In genomic region chr12:14273911-14274306, GRCh38 we compare ENCODE assay signal across 1 cellular context.
TF ChIP-seq lines count a peak whose summit lies in the region.

No MANE protein-coding gene starts in this region.

TF ChIP-seq in GM23338, 12 proteins besides CTCF, POLR2A, EP300 and RAD21 (continued from another document):
- TF ChIP-seq, protein P1, sequence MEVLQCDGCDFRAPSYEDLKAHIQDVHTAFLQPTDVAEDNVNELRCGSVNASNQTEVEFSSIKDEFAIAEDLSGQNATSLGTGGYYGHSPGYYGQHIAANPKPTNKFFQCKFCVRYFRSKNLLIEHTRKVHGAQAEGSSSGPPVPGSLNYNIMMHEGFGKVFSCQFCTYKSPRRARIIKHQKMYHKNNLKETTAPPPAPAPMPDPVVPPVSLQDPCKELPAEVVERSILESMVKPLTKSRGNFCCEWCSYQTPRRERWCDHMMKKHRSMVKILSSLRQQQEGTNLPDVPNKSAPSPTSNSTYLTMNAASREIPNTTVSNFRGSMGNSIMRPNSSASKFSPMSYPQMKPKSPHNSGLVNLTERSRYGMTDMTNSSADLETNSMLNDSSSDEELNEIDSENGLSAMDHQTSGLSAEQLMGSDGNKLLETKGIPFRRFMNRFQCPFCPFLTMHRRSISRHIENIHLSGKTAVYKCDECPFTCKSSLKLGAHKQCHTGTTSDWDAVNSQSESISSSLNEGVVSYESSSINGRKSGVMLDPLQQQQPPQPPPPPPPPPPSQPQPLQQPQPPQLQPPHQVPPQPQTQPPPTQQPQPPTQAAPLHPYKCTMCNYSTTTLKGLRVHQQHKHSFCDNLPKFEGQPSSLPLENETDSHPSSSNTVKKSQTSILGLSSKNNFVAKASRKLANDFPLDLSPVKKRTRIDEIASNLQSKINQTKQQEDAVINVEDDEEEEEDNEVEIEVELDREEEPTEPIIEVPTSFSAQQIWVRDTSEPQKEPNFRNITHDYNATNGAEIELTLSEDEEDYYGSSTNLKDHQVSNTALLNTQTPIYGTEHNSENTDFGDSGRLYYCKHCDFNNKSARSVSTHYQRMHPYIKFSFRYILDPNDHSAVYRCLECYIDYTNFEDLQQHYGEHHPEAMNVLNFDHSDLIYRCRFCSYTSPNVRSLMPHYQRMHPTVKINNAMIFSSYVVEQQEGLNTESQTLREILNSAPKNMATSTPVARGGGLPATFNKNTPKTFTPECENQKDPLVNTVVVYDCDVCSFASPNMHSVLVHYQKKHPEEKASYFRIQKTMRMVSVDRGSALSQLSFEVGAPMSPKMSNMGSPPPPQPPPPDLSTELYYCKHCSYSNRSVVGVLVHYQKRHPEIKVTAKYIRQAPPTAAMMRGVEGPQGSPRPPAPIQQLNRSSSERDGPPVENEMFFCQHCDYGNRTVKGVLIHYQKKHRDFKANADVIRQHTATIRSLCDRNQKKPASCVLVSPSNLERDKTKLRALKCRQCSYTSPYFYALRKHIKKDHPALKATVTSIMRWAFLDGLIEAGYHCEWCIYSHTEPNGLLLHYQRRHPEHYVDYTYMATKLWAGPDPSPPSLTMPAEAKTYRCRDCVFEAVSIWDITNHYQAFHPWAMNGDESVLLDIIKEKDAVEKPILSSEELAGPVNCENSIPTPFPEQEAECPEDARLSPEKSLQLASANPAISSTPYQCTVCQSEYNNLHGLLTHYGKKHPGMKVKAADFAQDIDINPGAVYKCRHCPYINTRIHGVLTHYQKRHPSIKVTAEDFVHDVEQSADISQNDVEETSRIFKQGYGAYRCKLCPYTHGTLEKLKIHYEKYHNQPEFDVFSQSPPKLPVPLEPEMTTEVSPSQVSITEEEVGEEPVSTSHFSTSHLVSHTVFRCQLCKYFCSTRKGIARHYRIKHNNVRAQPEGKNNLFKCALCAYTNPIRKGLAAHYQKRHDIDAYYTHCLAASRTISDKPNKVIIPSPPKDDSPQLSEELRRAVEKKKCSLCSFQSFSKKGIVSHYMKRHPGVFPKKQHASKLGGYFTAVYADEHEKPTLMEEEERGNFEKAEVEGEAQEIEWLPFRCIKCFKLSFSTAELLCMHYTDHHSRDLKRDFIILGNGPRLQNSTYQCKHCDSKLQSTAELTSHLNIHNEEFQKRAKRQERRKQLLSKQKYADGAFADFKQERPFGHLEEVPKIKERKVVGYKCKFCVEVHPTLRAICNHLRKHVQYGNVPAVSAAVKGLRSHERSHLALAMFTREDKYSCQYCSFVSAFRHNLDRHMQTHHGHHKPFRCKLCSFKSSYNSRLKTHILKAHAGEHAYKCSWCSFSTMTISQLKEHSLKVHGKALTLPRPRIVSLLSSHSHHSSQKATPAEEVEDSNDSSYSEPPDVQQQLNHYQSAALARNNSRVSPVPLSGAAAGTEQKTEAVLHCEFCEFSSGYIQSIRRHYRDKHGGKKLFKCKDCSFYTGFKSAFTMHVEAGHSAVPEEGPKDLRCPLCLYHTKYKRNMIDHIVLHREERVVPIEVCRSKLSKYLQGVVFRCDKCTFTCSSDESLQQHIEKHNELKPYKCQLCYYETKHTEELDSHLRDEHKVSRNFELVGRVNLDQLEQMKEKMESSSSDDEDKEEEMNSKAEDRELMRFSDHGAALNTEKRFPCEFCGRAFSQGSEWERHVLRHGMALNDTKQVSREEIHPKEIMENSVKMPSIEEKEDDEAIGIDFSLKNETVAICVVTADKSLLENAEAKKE (CRISPR knock-in tag; IDR thresholded peaks at IDR 0.05) = no peak
- no peak for TF ChIP-seq EZH2 (IDR thresholded peaks at IDR 0.05; ENCODE audit: low read depth, unreplicated experiment)
- no peak for TF ChIP-seq ZNF114 (CRISPR knock-in tag; IDR thresholded peaks at IDR 0.05)
- no peak for TF ChIP-seq EZH2phosphoT487 (IDR thresholded peaks at IDR 0.05; ENCODE audit: unreplicated experiment)
